Comparison of ENCODE assay signal across 1 cellular context in genomic region chr4:47040828-47041227, GRCh38.
TF ChIP-seq lines count a peak whose summit lies in the region.

No MANE protein-coding gene starts in this region.

TF ChIP-seq in IMR-90, 13 proteins besides CTCF, POLR2A, EP300 and RAD21 (continued from another document):
- TF ChIP-seq, protein P1, sequence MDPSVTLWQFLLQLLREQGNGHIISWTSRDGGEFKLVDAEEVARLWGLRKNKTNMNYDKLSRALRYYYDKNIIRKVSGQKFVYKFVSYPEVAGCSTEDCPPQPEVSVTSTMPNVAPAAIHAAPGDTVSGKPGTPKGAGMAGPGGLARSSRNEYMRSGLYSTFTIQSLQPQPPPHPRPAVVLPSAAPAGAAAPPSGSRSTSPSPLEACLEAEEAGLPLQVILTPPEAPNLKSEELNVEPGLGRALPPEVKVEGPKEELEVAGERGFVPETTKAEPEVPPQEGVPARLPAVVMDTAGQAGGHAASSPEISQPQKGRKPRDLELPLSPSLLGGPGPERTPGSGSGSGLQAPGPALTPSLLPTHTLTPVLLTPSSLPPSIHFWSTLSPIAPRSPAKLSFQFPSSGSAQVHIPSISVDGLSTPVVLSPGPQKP (IDR thresholded peaks at IDR 0.05; ENCODE audit: borderline replicate concordance, low read depth, low read length): no peak
- TF ChIP-seq RCOR1 (IDR thresholded peaks at IDR 0.05; ENCODE audit: insufficient replicate concordance, low read length) (no peak), FOS (IDR thresholded peaks at IDR 0.05; ENCODE audit: low read depth, low read length) (no peak), SMC3 (IDR thresholded peaks at IDR 0.05; ENCODE audit: low read depth, low read length) (no peak), CEBPB (IDR thresholded peaks at IDR 0.05; ENCODE audit: low read depth, low read length) (no peak), RFX5 (IDR thresholded peaks at IDR 0.05; ENCODE audit: low read depth, low read length) (no peak), CHD1 (IDR thresholded peaks at IDR 0.05; ENCODE audit: low read depth, low read length) (no peak), MAZ (IDR thresholded peaks at IDR 0.05; ENCODE audit: borderline replicate concordance, low read depth, low read length) (no peak), NFE2L2 (IDR thresholded peaks at IDR 0.05; ENCODE audit: low read depth, low read length) (no peak), BHLHE40 (IDR thresholded peaks at IDR 0.05; ENCODE audit: low read depth, low read length) (no peak), MXI1 (IDR thresholded peaks at IDR 0.05; ENCODE audit: borderline replicate concordance, low read depth, low read length) (no peak), MAFK (IDR thresholded peaks at IDR 0.05; ENCODE audit: low read depth, low read length) (no peak)
